Comparison of ENCODE assay signal across 33 cellular contexts in the genomic region with DNA sequence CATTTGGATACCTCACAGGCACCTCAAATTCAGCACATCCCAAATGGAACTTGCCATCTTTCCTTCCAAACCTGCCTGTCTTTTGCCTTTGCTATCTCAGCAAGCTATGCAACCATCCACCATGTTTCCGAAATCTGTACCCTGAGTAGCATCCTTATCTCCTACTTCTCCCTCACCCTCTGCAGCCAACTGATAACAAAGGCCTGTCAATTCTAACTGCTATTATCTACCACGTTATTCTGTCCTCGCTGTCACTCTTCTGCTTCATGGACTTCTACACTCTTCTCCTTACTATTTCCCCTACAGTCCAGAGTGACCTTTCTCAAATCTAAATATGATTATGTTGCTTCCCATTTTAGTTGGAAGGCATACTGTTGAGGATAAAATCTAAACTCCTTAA. TPM values are rescaled to one million over a fixed set of nuclear protein-coding genes. Genes with fewer than 3 reads are reported as not detected.
"Had no signal": no experiment of that assay in that cellular context is flagged by ENCODE, and none has a peak within 500 bp of the region (broad histone marks: within the 10 kb centered on the region; RNA-seq: fewer than 3 reads in every experiment).

No MANE protein-coding gene starts in this region.

- H3K4me1 ChIP-seq: esophagus squamous epithelium, gastrocnemius medialis, heart right ventricle, left lung, lower lobe of right lung had no signal

- H3K9me3 ChIP-seq: esophagus squamous epithelium, gastrocnemius medialis, heart right ventricle, left lung, lower lobe of right lung, mucosa of descending colon had no signal

- H3K27me3 ChIP-seq: gastrocnemius medialis had no signal

- FAIRE-seq: endothelial cell of umbilical vein, islet of Langerhans, keratinocyte had no signal

- H3K36me3 ChIP-seq: esophagus squamous epithelium, gastrocnemius medialis, heart right ventricle, left lung, lower lobe of right lung had no signal

- ATAC-seq: esophagus mucosa; gastrocnemius medialis; heart right ventricle; left cardiac atrium; left lung; left ventricle myocardium superior; lower lobe of right lung; mucosa of descending colon; naive thymus-derived CD8-positive, alpha-beta T cell had no signal

- DNase-seq: dermis blood vessel endothelial cell; dorsolateral prefrontal cortex; effector CD4-positive, alpha-beta T cell; effector memory CD4-positive, alpha-beta T cell; esophagus squamous epithelium; foreskin fibroblast; foreskin melanocyte; gastrocnemius medialis; glutamatergic neuron; head of caudate nucleus; heart right ventricle; hippocampal formation; left cardiac atrium; left lung; left ventricle myocardium superior; lower lobe of right lung; mesenchymal stem cell; mucosa of descending colon; naive B cell; naive thymus-derived CD8-positive, alpha-beta T cell had no signal

- H3K27ac ChIP-seq: coronary artery, dorsolateral prefrontal cortex, esophagus squamous epithelium, gastrocnemius medialis, heart right ventricle, left lung, lower lobe of right lung had no signal

- H3K4me3 ChIP-seq: coronary artery, dorsolateral prefrontal cortex, esophagus squamous epithelium, gastrocnemius medialis, heart right ventricle, left lung, lower lobe of right lung, mucosa of descending colon had no signal

RNA-seq across cellular contexts. Expression of a gene that starts 25.5 kb away (rescaled TPM):
- total RNA-seq: dermis blood vessel endothelial cell; endothelial cell of umbilical vein; epithelial cell of proximal tubule; esophagus mucosa; glomerular endothelial cell; heart right ventricle; kidney epithelial cell; left cardiac atrium; left lung; left ventricle myocardium superior; lower leg skin; lower lobe of right lung; lung microvascular endothelial cell; mesenteric fat pad; mesothelial cell of epicardium; myocyte; naive thymus-derived CD8-positive, alpha-beta T cell had no signal
- polyA plus RNA-seq: heart right ventricle; keratinocyte; naive thymus-derived CD8-positive, alpha-beta T cell had no signal
